Comparison of ENCODE assay signal across 8 cellular contexts in the genomic region with DNA sequence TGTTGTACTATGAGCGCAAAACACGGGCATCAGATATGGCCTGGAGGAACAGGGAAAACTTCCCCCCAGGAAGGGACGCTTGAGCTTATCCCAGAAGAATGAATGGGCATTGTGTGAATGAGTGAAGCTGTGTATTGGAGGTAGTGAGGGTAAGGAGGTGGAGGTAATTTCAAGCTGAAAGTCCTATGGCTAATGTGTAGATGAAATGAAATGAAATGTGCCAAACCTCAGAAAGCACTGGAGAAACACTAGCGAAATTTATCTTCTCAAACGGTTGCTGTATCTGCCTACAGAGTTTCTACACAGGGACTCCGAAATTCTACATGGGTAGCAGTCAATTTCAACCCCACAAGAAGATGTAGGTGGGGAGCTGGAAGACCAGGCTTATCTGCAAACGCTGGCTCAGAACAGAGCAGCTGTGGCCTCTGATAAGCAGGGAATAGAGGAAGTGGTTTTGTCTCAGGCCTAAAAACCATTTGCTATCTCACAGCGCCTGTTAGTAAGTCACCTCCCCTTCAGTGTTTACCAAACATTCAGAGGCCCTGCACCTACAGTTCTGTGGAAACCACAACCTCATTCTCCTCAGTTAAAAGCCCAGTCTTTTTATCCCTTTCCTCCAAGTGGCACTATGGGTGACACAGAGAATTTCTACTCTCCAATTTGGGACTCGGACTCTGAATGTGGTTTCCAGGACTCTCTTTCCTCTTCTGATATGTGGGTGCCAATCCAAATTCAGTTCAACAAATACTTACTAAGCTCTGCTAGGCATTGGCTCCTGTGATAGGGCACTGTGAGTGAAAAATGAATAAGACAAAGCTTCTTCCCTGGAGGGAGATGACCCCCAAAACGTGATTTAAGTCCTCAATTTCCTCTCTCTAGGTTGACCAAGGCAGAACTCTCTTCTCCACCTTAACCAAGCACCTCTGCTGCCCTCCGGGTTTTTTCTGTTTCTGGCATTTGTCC. TPM values are rescaled to one million over a fixed set of nuclear protein-coding genes. Genes with fewer than 3 reads are reported as not detected.
DNase-seq lines count a peak whose midpoint lies in the region; ATAC-seq and TF ChIP-seq lines count a peak whose summit lies in the region.

No MANE protein-coding gene starts in this region.

- peak overlapping the region; percentile 56 for H3K4me3 Mint-ChIP-seq in activated B cell treated with CpG ODN at 0.5 μM for 24 hours

- peaks cover 10% of the 10 kb centered on the region for H3K9me3 ChIP-seq in DND-41 (ENCODE audit: insufficient read depth, low read length, severe bottlenecking)
- no peaks in the 10 kb centered on the region for H3K9me3 ChIP-seq in uterus
- peaks cover 0 to 7% (median 4%) of the 10 kb centered on the region in 3 donors for H3K9me3 ChIP-seq in esophagus squamous epithelium

- no peaks in the 10 kb centered on the region for H4K20me1 ChIP-seq in DND-41 (ENCODE audit: insufficient read depth, low read length)

- TF ChIP-seq CTCF in DND-41 (IDR thresholded peaks at IDR 0.05; ENCODE audit: borderline replicate concordance, extremely low read depth, low read length, poor library complexity, severe bottlenecking), result peak; percentile 23
- TF ChIP-seq CTCF in activated B cell treated with CpG ODN at 0.5 μM for 24 hours (IDR thresholded peaks at IDR 0.05), result no peak
- no peak for TF ChIP-seq CTCF in uterus (IDR thresholded peaks at IDR 0.05)
- no peak for TF ChIP-seq CTCF in esophagus squamous epithelium (IDR thresholded peaks at IDR 0.05)

- no peaks in the 10 kb centered on the region for H3K79me2 ChIP-seq in DND-41 (ENCODE audit: insufficient read depth, low read length)

- no peaks in the 10 kb centered on the region for H3K27me3 Mint-ChIP-seq in activated B cell treated with CpG ODN at 0.5 μM for 24 hours

- peaks cover 19% of the 10 kb centered on the region for H3K36me3 Mint-ChIP-seq in activated B cell treated with CpG ODN at 0.5 μM for 24 hours (ENCODE audit: low read depth)

- ATAC-seq in DND-41 (ENCODE audit: insufficient read depth, low read depth), result peak; percentile 96
- peak; percentile 91 for ATAC-seq in GM19463 (IDR thresholded peaks at IDR 0.05; ENCODE audit: unreplicated experiment)
- ATAC-seq in HG03565 (IDR thresholded peaks at IDR 0.05; ENCODE audit: unreplicated experiment), result peak; percentile 86
- ATAC-seq in activated B cell treated with CpG ODN at 0.5 μM for 24 hours (ENCODE audit: low read depth), result peak; percentile 95

- H2AFZ ChIP-seq in DND-41 (ENCODE audit: low read depth, low read length), result peak overlapping the region; percentile 41

- H3K4me1 ChIP-seq in DND-41 (ENCODE audit: insufficient read depth, low read length) (peaks cover 38% of the 10 kb centered on the region), uterus (no peaks in the 10 kb centered on the region), esophagus squamous epithelium (peaks cover 0 to 4% (median 0%) of the 10 kb centered on the region in 3 donors)

- H3K4me3 ChIP-seq in DND-41 (ENCODE audit: low read depth in 1 of 2, low read length in 2 of 2) (peak overlapping the region in 1 of 2 experiments; percentile 38; a peak in 2 of 4 replicates), uterus (no peak overlapping the region), esophagus squamous epithelium (no peak overlapping the region)

- H3K27ac ChIP-seq in DND-41 (ENCODE audit: low read length), result peak overlapping the region; percentile 94
- no peak overlapping the region for H3K27ac ChIP-seq in uterus
- peak overlapping the region in 2 of 4 donors; percentile 19 to 22 for H3K27ac ChIP-seq in esophagus squamous epithelium

- CTCF ChIA-PET in activated B cell treated with CpG ODN at 0.5 μM for 24 hours (lab: Charles Lee), result interaction anchor here (0.6 to 3.0 kb wide), 10 partner anchors 9 to 196 kb away, joined by 3 to 28 read pairs (median 4); a partner anchor contains a TSS

- H3K36me3 ChIP-seq in DND-41 (ENCODE audit: insufficient read depth, low read length), result 0 out of 2 replicates have a peak, but pooled peaks cover 2% of the 10 kb centered on the region
- H3K36me3 ChIP-seq in uterus, result no peaks in the 10 kb centered on the region
- no peaks in the 10 kb centered on the region for H3K36me3 ChIP-seq in esophagus squamous epithelium

- TF ChIP-seq POLR2A in uterus (IDR thresholded peaks at IDR 0.05), result no peak
- TF ChIP-seq POLR2A in esophagus squamous epithelium (IDR thresholded peaks at IDR 0.05), result peak in 1 of 4 donors; percentile 42

- intact Hi-C loops in activated B cell treated with CpG ODN at 0.5 μM for 24 hours (cut with micrococcal nuclease) (loop anchor here (1.0 to 2.0 kb wide), 4 partner anchors 9 to 108 kb away; a partner anchor contains a TSS), uterus (cut with DNase I; ENCODE audit: low total_unique reads) (no loop called here), esophagus squamous epithelium (cut with DNase I) (no loop called here)

- H3K4me2 ChIP-seq in DND-41 (ENCODE audit: insufficient read depth, low read length), result peak overlapping the region; percentile 64

- no peaks in the 10 kb centered on the region for H3K27me3 ChIP-seq in DND-41 (ENCODE audit: insufficient read depth, low read length, poor library complexity)
- H3K27me3 ChIP-seq in uterus, result no peaks in the 10 kb centered on the region
- no peaks in the 10 kb centered on the region for H3K27me3 ChIP-seq in esophagus squamous epithelium

- H3K4me1 Mint-ChIP-seq in activated B cell treated with CpG ODN at 0.5 μM for 24 hours, result peaks cover 58% of the 10 kb centered on the region

- peak overlapping the region; percentile 96 for H3K27ac Mint-ChIP-seq in activated B cell treated with CpG ODN at 0.5 μM for 24 hours

- peak overlapping the region; percentile 53 for H3K9ac ChIP-seq in DND-41 (ENCODE audit: low read depth, low read length)

- DNase-seq in DND-41 (peak; percentile 88), activated B cell treated with CpG ODN at 0.5 μM for 24 hours (no peak), islet precursor cell (peak; percentile 64), NCI-H69 (lab: John Stamatoyannopoulos, UW) (no peak), uterus (no peak), esophagus squamous epithelium (lab: John Stamatoyannopoulos, UW) (no peak)

- POLR2A ChIA-PET in activated B cell treated with CpG ODN at 0.5 μM for 24 hours (lab: Charles Lee), result interaction anchor here (0.8 to 2.9 kb wide), 15 partner anchors 9 to 108 kb away, joined by 3 to 24 read pairs (median 6); a partner anchor contains a TSS

- peaks cover 12% of the 10 kb centered on the region for H3K9me3 Mint-ChIP-seq in activated B cell treated with CpG ODN at 0.5 μM for 24 hours

- 53 to 55% methylated on average over 11 of the region's 11 CpGs for WGBS in esophagus squamous epithelium, 2 donors

RNA-seq across cellular contexts. Expression of a gene that starts 17.1 kb away (rescaled TPM):
- 28.7 and 31.2 TPM in 2 replicates for total RNA-seq in activated B cell treated with CpG ODN at 0.5 μM for 24 hours
- 1 to 10 TPM in 1 of 4 donors, under 1 TPM in 3; under 0.01 to 3.8 (median 0.65) TPM for total RNA-seq in uterus
- total RNA-seq in esophagus squamous epithelium, result 1 to 10 TPM; 1.2 to 5.0 (median 1.5) TPM

RNA-seq across cellular contexts. Expression of a gene that starts 39.1 kb away (rescaled TPM):
- total RNA-seq in activated B cell treated with CpG ODN at 0.5 μM for 24 hours, result 57.5 and 65.5 TPM in 2 replicates
- total RNA-seq in uterus, result 1 to 10 TPM; 1.8 to 4.1 (median 3.1) TPM
- total RNA-seq in esophagus squamous epithelium, result 1 to 10 TPM in 3 of 4 donors, under 1 TPM in 1; 0.61 to 9.0 (median 2.4) TPM

Comparison
In these comparisons a context has a peak if more than half of its experiments do, and no peak if none do; other contexts are left out.
1. DNase-seq: peak in DND-41 (single experiment) and islet precursor cell (single experiment); none in activated B cell treated with CpG ODN at 0.5 μM for 24 hours (single experiment), NCI-H69 (single experiment), uterus (0 of 2) and esophagus squamous epithelium (single experiment).
2. Peak in every context shown above with its lines, with median percentiles within 50 percentile points of each other: ATAC-seq.